Comparison of ENCODE assay signal across 24 cellular contexts in genomic region chr1:61222240-61222639, GRCh38.
DNase-seq lines count a peak whose midpoint lies in the region; ATAC-seq and TF ChIP-seq lines count a peak whose summit lies in the region.
"Had no signal": no experiment of that assay in that cellular context is flagged by ENCODE, and none has a peak within 500 bp of the region (broad histone marks: within the 10 kb centered on the region; RNA-seq: fewer than 3 reads in every experiment).

No MANE protein-coding gene starts in this region.

- intact Hi-C loops in naive thymus-derived CD4-positive, alpha-beta T cell (cut with micrococcal nuclease): no loop called here

- DNase-seq in DMS 273 (lab: John Stamatoyannopoulos, UW; ENCODE audit: unreplicated experiment) (peak; percentile 49), SK-MEL-5 (ENCODE audit: low read depth, low spot score) (peak; percentile 26), pons (ENCODE audit: low spot score) (peak; percentile 55)
- DNase-seq in naive thymus-derived CD4-positive, alpha-beta T cell: no peak
- no peak for DNase-seq in activated T-cell treated with anti-CD3 and anti-CD28 coated beads, Interleukin-2, amount 50 U/mL, for 48 hours
- DNase-seq: activated CD4-positive, alpha-beta T cell treated with anti-CD3 and anti-CD28 coated beads for 36 hours; activated CD8-positive, alpha-beta memory T cell treated with anti-CD3 and anti-CD28 coated beads for 24 hours; activated gamma-delta T cell treated with Interleukin-2 at 50 U/mL for 16 hours; activated naive CD8-positive, alpha-beta T cell treated with anti-CD3 and anti-CD28 coated beads, Interleukin-2, amount 50 U/mL, for 24 hours; activated T-cell treated with anti-CD3 and anti-CD28 coated beads, Interleukin-2, amount 50 U/mL, for 1 hour; MM.1S; retina; spleen; stimulated activated CD4-positive, alpha-beta T cell treated with anti-CD3 and anti-CD28 coated beads, Interleukin-2, amount 100 ng/mL, for 48 hours; T-helper 17 cell; testis had no signal

- H3K9me3 ChIP-seq in gastroesophageal sphincter: no peaks in the 10 kb centered on the region
- H3K9me3 ChIP-seq in naive thymus-derived CD4-positive, alpha-beta T cell (ENCODE audit: control insufficient read depth in 2 of 3, low read length in 3 of 3): no peaks in the 10 kb centered on the region
- H3K9me3 ChIP-seq: BLaER1, spleen, testis had no signal

- H3K27ac ChIP-seq in gastroesophageal sphincter: peak overlapping the region in 3 of 4 donors; percentile 17 to 42 (median 33)
- no peak overlapping the region for H3K27ac ChIP-seq in naive thymus-derived CD4-positive, alpha-beta T cell (ENCODE audit: low read depth, low read length)
- H3K27ac ChIP-seq: BLaER1, spleen, testis had no signal

- ATAC-seq in gastroesophageal sphincter (no peak), GM19035 (IDR thresholded peaks at IDR 0.05; ENCODE audit: unreplicated experiment) (no peak), HG02588 (IDR thresholded peaks at IDR 0.05; ENCODE audit: unreplicated experiment) (no peak)
- no peak for ATAC-seq in naive thymus-derived CD4-positive, alpha-beta T cell
- ATAC-seq: activated CD4-positive, alpha-beta T cell treated with anti-CD3 and anti-CD28 coated beads for 36 hours; activated naive CD8-positive, alpha-beta T cell treated with anti-CD3 and anti-CD28 coated beads, Interleukin-2, amount 50 U/mL, for 24 hours; HCT116; stimulated activated effector memory CD8-positive, alpha-beta T cell treated with anti-CD3 and anti-CD28 coated beads, Interleukin-12 subunit alpha, Interleukin-12 subunit beta, amount 100 ng/mL, for 72 hours; T-helper 17 cell had no signal

- POLR2A ChIA-PET in naive thymus-derived CD4-positive, alpha-beta T cell (lab: Charles Lee): no interaction called here

- no peak for TF ChIP-seq EP300 in gastroesophageal sphincter (IDR thresholded peaks at IDR 0.05)

- 46 to 64% methylated on average over 2 of the region's 2 CpGs for WGBS in gastroesophageal sphincter (ENCODE audit: low coverage in 1 of 2), 2 donors

- no peaks in the 10 kb centered on the region for H3K36me3 Mint-ChIP-seq in naive thymus-derived CD4-positive, alpha-beta T cell
- H3K36me3 Mint-ChIP-seq: IgD-negative memory B cell; stimulated activated effector memory CD8-positive, alpha-beta T cell treated with anti-CD3 and anti-CD28 coated beads, Interleukin-12 subunit alpha, Interleukin-12 subunit beta, amount 100 ng/mL, for 72 hours had no signal

- H3K4me3 Mint-ChIP-seq in naive thymus-derived CD4-positive, alpha-beta T cell: no peak overlapping the region
- H3K4me3 Mint-ChIP-seq: activated CD4-positive, alpha-beta T cell treated with anti-CD3 and anti-CD28 coated beads for 36 hours; activated naive CD8-positive, alpha-beta T cell treated with anti-CD3 and anti-CD28 coated beads, Interleukin-2, amount 50 U/mL, for 24 hours; IgD-negative memory B cell; stimulated activated effector memory CD8-positive, alpha-beta T cell treated with anti-CD3 and anti-CD28 coated beads, Interleukin-12 subunit alpha, Interleukin-12 subunit beta, amount 100 ng/mL, for 72 hours; T-helper 17 cell had no signal

- no peaks in the 10 kb centered on the region for H3K36me3 ChIP-seq in gastroesophageal sphincter
- no peaks in the 10 kb centered on the region for H3K36me3 ChIP-seq in naive thymus-derived CD4-positive, alpha-beta T cell (ENCODE audit: control insufficient read depth in 2 of 3, insufficient read depth in 3 of 3, low read length in 3 of 3)
- H3K36me3 ChIP-seq: BLaER1, spleen had no signal

- peaks cover 0 to 6% (median 4%) of the 10 kb centered on the region in 5 donors for H3K27me3 Mint-ChIP-seq in naive thymus-derived CD4-positive, alpha-beta T cell
- H3K27me3 Mint-ChIP-seq: activated CD4-positive, alpha-beta T cell treated with anti-CD3 and anti-CD28 coated beads for 36 hours had no signal

- no peak overlapping the region for H3K4me3 ChIP-seq in gastroesophageal sphincter
- no peak overlapping the region for H3K4me3 ChIP-seq in naive thymus-derived CD4-positive, alpha-beta T cell (ENCODE audit: low read length)
- H3K4me3 ChIP-seq: BLaER1, coronary artery, spleen, testis had no signal

- TF ChIP-seq CTCF in gastroesophageal sphincter (IDR thresholded peaks at IDR 0.05): no peak

- TF ChIP-seq POLR2A in gastroesophageal sphincter (IDR thresholded peaks at IDR 0.05): no peak

- peaks cover 0 to 86% (median 17%) of the 10 kb centered on the region in 3 donors for H3K4me1 ChIP-seq in gastroesophageal sphincter
- H3K4me1 ChIP-seq in naive thymus-derived CD4-positive, alpha-beta T cell (ENCODE audit: control insufficient read depth in 2 of 2, insufficient read depth in 2 of 2, low read length in 2 of 2): no peaks in the 10 kb centered on the region
- H3K4me1 ChIP-seq: BLaER1 had no signal

- CTCF ChIA-PET in naive thymus-derived CD4-positive, alpha-beta T cell (lab: Charles Lee): no interaction called here

- no peaks in the 10 kb centered on the region for H3K4me1 Mint-ChIP-seq in naive thymus-derived CD4-positive, alpha-beta T cell
- H3K4me1 Mint-ChIP-seq: activated CD4-positive, alpha-beta T cell treated with anti-CD3 and anti-CD28 coated beads for 36 hours; activated naive CD8-positive, alpha-beta T cell treated with anti-CD3 and anti-CD28 coated beads, Interleukin-2, amount 50 U/mL, for 24 hours; IgD-negative memory B cell; stimulated activated effector memory CD8-positive, alpha-beta T cell treated with anti-CD3 and anti-CD28 coated beads, Interleukin-12 subunit alpha, Interleukin-12 subunit beta, amount 100 ng/mL, for 72 hours; T-helper 17 cell had no signal

- H3K9me3 Mint-ChIP-seq in naive thymus-derived CD4-positive, alpha-beta T cell: no peaks in the 10 kb centered on the region
- H3K9me3 Mint-ChIP-seq: activated naive CD8-positive, alpha-beta T cell treated with anti-CD3 and anti-CD28 coated beads, Interleukin-2, amount 50 U/mL, for 24 hours; IgD-negative memory B cell; stimulated activated effector memory CD8-positive, alpha-beta T cell treated with anti-CD3 and anti-CD28 coated beads, Interleukin-12 subunit alpha, Interleukin-12 subunit beta, amount 100 ng/mL, for 72 hours had no signal

- in situ Hi-C loops in SK-MEL-5 (cut with HindIII; ENCODE audit: low pct_unique_long_range_greater_than_20kb, low sequenced_read_pairs): no loop called here

- no peak overlapping the region for H3K27ac Mint-ChIP-seq in naive thymus-derived CD4-positive, alpha-beta T cell
- H3K27ac Mint-ChIP-seq: activated CD4-positive, alpha-beta T cell treated with anti-CD3 and anti-CD28 coated beads for 36 hours; activated naive CD8-positive, alpha-beta T cell treated with anti-CD3 and anti-CD28 coated beads, Interleukin-2, amount 50 U/mL, for 24 hours; IgD-negative memory B cell; stimulated activated effector memory CD8-positive, alpha-beta T cell treated with anti-CD3 and anti-CD28 coated beads, Interleukin-12 subunit alpha, Interleukin-12 subunit beta, amount 100 ng/mL, for 72 hours; T-helper 17 cell had no signal

- H3K27me3 ChIP-seq in gastroesophageal sphincter: no peaks in the 10 kb centered on the region
- no peaks in the 10 kb centered on the region for H3K27me3 ChIP-seq in naive thymus-derived CD4-positive, alpha-beta T cell (ENCODE audit: control insufficient read depth in 2 of 2, insufficient read depth in 2 of 2, low read length in 2 of 2)
- H3K27me3 ChIP-seq: BLaER1, spleen, testis had no signal

Comparison
In these comparisons a context has a peak if more than half of its experiments do, and no peak if none do; other contexts are left out.
1. DNase-seq: peak in DMS 273 (single experiment), SK-MEL-5 (single experiment) and pons (single experiment); none in naive thymus-derived CD4-positive, alpha-beta T cell (0 of 9) and activated T-cell treated with anti-CD3 and anti-CD28 coated beads, Interleukin-2, amount 50 U/mL, for 48 hours (0 of 2).